1 cellular context compared by ENCODE assay signal in the genomic region with DNA sequence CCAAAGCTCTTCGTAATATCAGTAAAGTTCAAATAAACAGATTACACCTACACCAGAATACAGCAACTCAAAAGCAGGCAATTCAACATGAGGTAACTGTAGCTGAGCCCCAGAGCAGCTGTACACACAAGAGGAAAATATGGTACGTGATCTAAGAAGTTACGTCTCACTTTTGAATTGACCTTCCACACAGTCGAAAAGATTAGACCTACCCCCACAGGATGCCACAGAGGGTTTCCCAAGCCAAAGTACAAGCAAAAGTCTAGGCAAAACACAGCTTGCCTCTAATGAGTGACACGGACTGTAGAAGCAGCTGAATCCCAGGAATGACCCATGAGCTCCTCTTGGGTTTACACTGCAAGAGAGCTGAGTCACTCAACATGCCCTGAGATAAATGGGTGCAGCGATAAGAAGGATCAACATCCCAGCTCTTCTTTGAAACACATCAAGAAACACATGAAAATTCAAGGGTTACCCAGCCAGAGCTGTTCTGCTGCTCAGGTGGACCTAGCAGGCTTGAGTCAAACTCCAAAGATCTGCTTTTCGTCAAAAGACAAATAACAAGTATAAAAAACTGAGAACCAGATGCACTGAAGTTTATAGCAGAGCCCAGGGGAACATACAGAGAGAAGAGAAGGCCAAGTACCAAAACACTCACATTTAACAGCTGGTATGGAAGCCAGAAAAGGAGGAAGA.
TF ChIP-seq lines count a peak whose summit lies in the region.

No MANE protein-coding gene starts in this region.

TF ChIP-seq in K562, 482 proteins besides CTCF, POLR2A, EP300 and RAD21 (continued from another document):
- TF ChIP-seq TCF7L2 (IDR thresholded peaks at IDR 0.05; ENCODE audit: low read depth, low read length) (no peak), RAD51 (IDR thresholded peaks at IDR 0.05; ENCODE audit: borderline replicate concordance, low read depth) (no peak; the same call in 1 of the 2 replicates), BHLHE40 (IDR thresholded peaks at IDR 0.05; ENCODE audit: low read length) (peak; percentile 41; the same call in 1 of the 2 replicates), RBM39 (optimal IDR thresholded peaks at IDR 0.05; ENCODE audit: low read depth, low read length) (no peak)
